ENCODE assay signal across 15 cellular contexts in genomic region chr11:47378836-47379170, GRCh38. TPM values are rescaled to one million over a fixed set of nuclear protein-coding genes. Genes with fewer than 3 reads are reported as not detected.
DNase-seq lines count a peak whose midpoint lies in the region; ATAC-seq, FAIRE-seq and TF ChIP-seq lines count a peak whose summit lies in the region.
"Had no signal": no experiment of that assay in that cellular context is flagged by ENCODE, and none has a peak within 500 bp of the region (broad histone marks: within the 10 kb centered on the region; RNA-seq: fewer than 3 reads in every experiment).

No MANE protein-coding gene starts in this region.

- H3K36me3 Mint-ChIP-seq in natural killer cell, result no peaks in the 10 kb centered on the region
- H3K36me3 Mint-ChIP-seq: type B pancreatic cell had no signal

- TF ChIP-seq EP300 in HepG2 (IDR thresholded peaks at IDR 0.05; ENCODE audit: low read depth in 2 of 2, low read length in 2 of 2) (no peak), HepG2 (CRISPR knock-in tag; IDR thresholded peaks at IDR 0.05; ENCODE audit: borderline replicate concordance) (no peak), gastroesophageal sphincter (IDR thresholded peaks at IDR 0.05) (no peak)

- CTCF ChIA-PET in HepG2 (lab: Yijun Ruan, JAX; ENCODE audit: low intra/inter-chr PET ratio, low total read pairs), result no interaction called here

- DNase-seq in HepG2 (ENCODE audit: low spot score) (no peak), natural killer cell (no peak), omental fat pad (ENCODE audit: low spot score) (no peak)
- no peak for DNase-seq in stimulated activated CD4-positive, alpha-beta T cell treated with anti-CD3 and anti-CD28 coated beads, Interleukin-2, amount 100 ng/mL, for 48 hours
- DNase-seq in activated naive CD4-positive, alpha-beta T cell treated with Interleukin-2 at 50 U/mL for 16 hours, result no peak
- DNase-seq: ACHN; activated CD4-positive, alpha-beta T cell treated with anti-CD3 and anti-CD28 coated beads for 4 hours; foreskin fibroblast; NCI-H526 treated with DMSO at 0.1 percent for 48 hours had no signal

- H3K4me3 ChIP-seq in liver (ENCODE audit: low read depth in 1 of 3, low read length in 3 of 3) (no peak overlapping the region), HepG2 (replicated peaks in 1 of 3; ENCODE audit: insufficient read depth in 1 of 3, low read depth in 2 of 3, low read length in 3 of 3) (no peak overlapping the region), gastroesophageal sphincter (no peak overlapping the region)

- H3K27me3 ChIP-seq in liver (ENCODE audit: control insufficient read depth in 4 of 4, insufficient read depth in 4 of 4, low read length in 3 of 4) (no peaks in the 10 kb centered on the region), HepG2 (ENCODE audit: control insufficient read depth in 1 of 2, insufficient read depth in 2 of 2, low read length in 2 of 2) (peaks cover 2 to 11% of the 10 kb centered on the region in 2 experiments; a peak in 2 of 5 replicates), gastroesophageal sphincter (no peaks in the 10 kb centered on the region)

- intact Hi-C loops in HepG2 (cut with micrococcal nuclease; ENCODE audit: unreplicated experiment), result no loop called here
- intact Hi-C loops in natural killer cell (cut with micrococcal nuclease), result no loop called here

- peaks cover 3 to 5% of the 10 kb centered on the region in 2 donors for H3K4me1 Mint-ChIP-seq in natural killer cell

- H3K4me2 ChIP-seq in HepG2 (ENCODE audit: low read depth, low read length), result no peak overlapping the region

- TF ChIP-seq RAD21 in liver (IDR thresholded peaks at IDR 0.05) (no peak), HepG2 (CRISPR knock-in tag; IDR thresholded peaks at IDR 0.05) (no peak)

- H3K36me3 ChIP-seq in liver (ENCODE audit: control insufficient read depth in 4 of 4, insufficient read depth in 3 of 4, low read depth in 1 of 4, low read length in 3 of 4), result no peaks in the 10 kb centered on the region
- no peaks in the 10 kb centered on the region for H3K36me3 ChIP-seq in HepG2 (replicated peaks in 1 of 2; ENCODE audit: control insufficient read depth in 1 of 2, insufficient read depth in 2 of 2, low read length in 2 of 2)
- no peaks in the 10 kb centered on the region for H3K36me3 ChIP-seq in gastroesophageal sphincter

- no peaks in the 10 kb centered on the region for H3K9me3 ChIP-seq in liver (ENCODE audit: control insufficient read depth in 4 of 4, low read length in 3 of 4)
- H3K9me3 ChIP-seq in HepG2 (ENCODE audit: low read length), result no peaks in the 10 kb centered on the region
- no peaks in the 10 kb centered on the region for H3K9me3 ChIP-seq in gastroesophageal sphincter

- H3K4me1 ChIP-seq in liver (ENCODE audit: control insufficient read depth in 4 of 4, insufficient read depth in 4 of 4, low read length in 3 of 4), result peaks cover 0 to 3% (median 2%) of the 10 kb centered on the region in 4 donors
- H3K4me1 ChIP-seq in HepG2 (ENCODE audit: insufficient read depth, low read length), result peaks cover 12% of the 10 kb centered on the region; the same call in 1 of the 2 replicates
- peaks cover 0 to 6% (median 0%) of the 10 kb centered on the region in 3 donors for H3K4me1 ChIP-seq in gastroesophageal sphincter

- H3K27ac Mint-ChIP-seq in natural killer cell, result peak overlapping the region in 1 of 2 donors; percentile 72
- H3K27ac Mint-ChIP-seq: progenitor cell of endocrine pancreas, type B pancreatic cell had no signal

- no peak overlapping the region for H3K4me3 Mint-ChIP-seq in natural killer cell
- H3K4me3 Mint-ChIP-seq: type B pancreatic cell had no signal

- H3K79me2 ChIP-seq in HepG2 (ENCODE audit: insufficient read depth, low read length), result no peaks in the 10 kb centered on the region

- no peak for FAIRE-seq in HepG2 (lab: Jason Lieb, UNC)

- POLR2A ChIA-PET in HepG2 (lab: Yijun Ruan, JAX), result no interaction called here

- TF ChIP-seq POLR2A in HepG2 (IDR thresholded peaks at IDR 0.05; ENCODE audit: insufficient read depth in 1 of 2, low read depth in 2 of 2, low read length in 2 of 2) (no peak), gastroesophageal sphincter (IDR thresholded peaks at IDR 0.05) (no peak)

- H3K27ac ChIP-seq in liver (ENCODE audit: low read depth in 1 of 2, low read length in 2 of 2), result peak overlapping the region; percentile 14 to 72
- H3K27ac ChIP-seq in HepG2 (ENCODE audit: extremely low read length, insufficient read depth, low read length), result no peak overlapping the region
- peak overlapping the region in 3 of 4 donors; percentile 26 to 74 (median 53) for H3K27ac ChIP-seq in gastroesophageal sphincter

- no peaks in the 10 kb centered on the region for H4K20me1 ChIP-seq in HepG2 (ENCODE audit: insufficient read depth, low read length)

- in situ Hi-C loops in HepG2 (cut with HindIII; ENCODE audit: extremely low pct_ligation_motif_present, low pct_unique_long_range_greater_than_20kb), result loop anchor here (10.0 kb wide), 1 partner anchor 76 kb away; no protein-coding TSS in a partner anchor

- no peak for ATAC-seq in HepG2
- ATAC-seq in HG03354 (IDR thresholded peaks at IDR 0.05; ENCODE audit: poor library complexity, severe bottlenecking, unreplicated experiment), result peak; percentile 13
- no peak for ATAC-seq in gastroesophageal sphincter
- no peak for ATAC-seq in natural killer cell
- no peak for ATAC-seq in omental fat pad (ENCODE audit: low FRiP score)

- H3K9ac ChIP-seq in liver (ENCODE audit: low read depth in 1 of 2, low read length in 2 of 2), result no peak overlapping the region
- H3K9ac ChIP-seq in HepG2 (ENCODE audit: insufficient read depth, low read depth, low read length), result no peak overlapping the region

- BruUV-seq in HepG2 (replicated peaks; lab: Mats Ljungman, UMichigan), result no TSS peak

- no peaks in the 10 kb centered on the region for H3K9me3 Mint-ChIP-seq in natural killer cell
- H3K9me3 Mint-ChIP-seq: type B pancreatic cell had no signal

- H3K27me3 Mint-ChIP-seq in natural killer cell (ENCODE audit: low read depth in 2 of 2), result no peaks in the 10 kb centered on the region
- H3K27me3 Mint-ChIP-seq: type B pancreatic cell had no signal

- TF ChIP-seq CTCF in liver (IDR thresholded peaks at IDR 0.05; ENCODE audit: low read depth, low read length, missing input control) (no peak), HepG2 (CRISPR knock-in tag; IDR thresholded peaks at IDR 0.05) (no peak), gastroesophageal sphincter (IDR thresholded peaks at IDR 0.05) (no peak), natural killer cell (IDR thresholded peaks at IDR 0.05) (no peak), omental fat pad (IDR thresholded peaks at IDR 0.05) (no peak)

- H2AFZ ChIP-seq in HepG2 (ENCODE audit: low read length), result no peak overlapping the region

RNA-seq across cellular contexts. Expression of gene SPI1, which starts 0.5 kb away (rescaled TPM):
- total RNA-seq in liver, result 10 to 100 TPM; 12.5 to 14.2 TPM
- polyA plus RNA-seq in liver, result 10 to 100 TPM in 1 of 2 donors, 1 to 10 TPM in 1; 2.3 to 14.4 TPM
- not detected in 2 replicates for total RNA-seq in HepG2 (2016; rRNA removed; fragmentation: Illumina TruSeq; extraction: Trizol)
- not detected in 2 replicates for total RNA-seq in HepG2 (2016; cell fraction: cytosol; rRNA removed; fragmentation: Illumina TruSeq; extraction: Trizol; ENCODE audit: low read depth)
- not detected in 2 replicates for total RNA-seq in HepG2 (2016; cell fraction: insoluble cytoplasmic fraction; rRNA removed; fragmentation: Illumina TruSeq; extraction: Trizol)
- total RNA-seq in HepG2 (2016; cell fraction: membrane; rRNA removed; fragmentation: Illumina TruSeq; extraction: Trizol), result not detected in 2 replicates
- total RNA-seq in HepG2 (2016; cell fraction: nucleus; rRNA removed; fragmentation: Illumina TruSeq; extraction: Trizol), result not detected in 2 replicates
- polyA plus RNA-seq in HepG2 (2011; rRNA removed), result not detected in 2 replicates
- polyA plus RNA-seq in HepG2 (2011; cell fraction: cytosol; rRNA removed), result not detected in 2 replicates
- not detected in 2 replicates for polyA plus RNA-seq in HepG2 (2011; cell fraction: nucleus; rRNA removed)
- polyA plus RNA-seq in HepG2 (2012), result not detected in 2 replicates
- polyA plus RNA-seq in HepG2 (2016; cell fraction: cytosol; fragmentation: Illumina TruSeq; extraction: Trizol; ENCODE audit: low read depth), result not detected in 2 replicates
- not detected in 2 replicates for polyA plus RNA-seq in HepG2 (2016; cell fraction: insoluble cytoplasmic fraction; fragmentation: Illumina TruSeq; extraction: Trizol; ENCODE audit: low read depth)
- not detected in 2 replicates for polyA plus RNA-seq in HepG2 (2016; cell fraction: membrane; fragmentation: Illumina TruSeq; extraction: Trizol; ENCODE audit: low read depth)
- not detected in 2 replicates for polyA plus RNA-seq in HepG2 (2016; cell fraction: nucleus; fragmentation: Illumina TruSeq; extraction: Trizol; ENCODE audit: insufficient read depth, low read depth)
- polyA minus RNA-seq in HepG2 (2011; rRNA and poly(A)+ RNA removed; ENCODE audit: low replicate concordance), result 0.61 and 0.70 TPM in 2 replicates
- polyA minus RNA-seq in HepG2 (2011; cell fraction: cytosol; rRNA and poly(A)+ RNA removed), result not detected in 2 replicates
- polyA minus RNA-seq in HepG2 (2011; cell fraction: nucleus; rRNA and poly(A)+ RNA removed), result not detected in 2 replicates
- total RNA-seq in gastroesophageal sphincter, result 10 to 100 TPM in 3 of 4 donors, 1 to 10 TPM in 1; 4.2 to 32.4 (median 14.7) TPM
- 10 to 100 TPM; 15.0 to 65.4 (median 55.4) TPM for total RNA-seq in natural killer cell
- 10 to 100 TPM; 25.0 to 69.4 (median 48.4) TPM for total RNA-seq in omental fat pad
- total RNA-seq: progenitor cell of endocrine pancreas had no signal

RNA-seq across cellular contexts. Expression of gene MYBPC3, which starts 26.3 kb away (rescaled TPM):
- total RNA-seq in liver, result under 1 TPM in 1 of 2 donors, not detected in 1; 0.25 TPM
- under 1 TPM in 1 of 2 donors, not detected in 1; 0.01 TPM for polyA plus RNA-seq in liver
- total RNA-seq in HepG2 (2016; rRNA removed; fragmentation: Illumina TruSeq; extraction: Trizol), result not detected in 2 replicates
- total RNA-seq in HepG2 (2016; cell fraction: cytosol; rRNA removed; fragmentation: Illumina TruSeq; extraction: Trizol; ENCODE audit: low read depth), result not detected in 2 replicates
- total RNA-seq in HepG2 (2016; cell fraction: insoluble cytoplasmic fraction; rRNA removed; fragmentation: Illumina TruSeq; extraction: Trizol), result not detected in 2 replicates
- not detected in 2 replicates for total RNA-seq in HepG2 (2016; cell fraction: membrane; rRNA removed; fragmentation: Illumina TruSeq; extraction: Trizol)
- not detected in 2 replicates for total RNA-seq in HepG2 (2016; cell fraction: nucleus; rRNA removed; fragmentation: Illumina TruSeq; extraction: Trizol)
- polyA plus RNA-seq in HepG2 (2011; rRNA removed), result 0.01 TPM in 1 of 2 replicates, not detected in the other
- polyA plus RNA-seq in HepG2 (2011; cell fraction: cytosol; rRNA removed), result not detected in 2 replicates
- polyA plus RNA-seq in HepG2 (2011; cell fraction: nucleus; rRNA removed), result not detected in 2 replicates
- polyA plus RNA-seq in HepG2 (2012), result not detected in 2 replicates
- not detected in 2 replicates for polyA plus RNA-seq in HepG2 (2016; cell fraction: cytosol; fragmentation: Illumina TruSeq; extraction: Trizol; ENCODE audit: low read depth)
- not detected in 2 replicates for polyA plus RNA-seq in HepG2 (2016; cell fraction: insoluble cytoplasmic fraction; fragmentation: Illumina TruSeq; extraction: Trizol; ENCODE audit: low read depth)
- not detected in 2 replicates for polyA plus RNA-seq in HepG2 (2016; cell fraction: membrane; fragmentation: Illumina TruSeq; extraction: Trizol; ENCODE audit: low read depth)
- polyA plus RNA-seq in HepG2 (2016; cell fraction: nucleus; fragmentation: Illumina TruSeq; extraction: Trizol; ENCODE audit: insufficient read depth, low read depth), result not detected in 2 replicates
- not detected in 2 replicates for polyA minus RNA-seq in HepG2 (2011; rRNA and poly(A)+ RNA removed; ENCODE audit: low replicate concordance)
- polyA minus RNA-seq in HepG2 (2011; cell fraction: cytosol; rRNA and poly(A)+ RNA removed), result not detected in 2 replicates
- not detected in 2 replicates for polyA minus RNA-seq in HepG2 (2011; cell fraction: nucleus; rRNA and poly(A)+ RNA removed)
- under 1 TPM in 2 of 4 donors, not detected in 2; 0.12 to 0.13 TPM for total RNA-seq in gastroesophageal sphincter
- total RNA-seq in natural killer cell, result under 1 TPM in 2 of 3 donors, not detected in 1; 0.45 to 0.53 TPM
- total RNA-seq in omental fat pad, result under 1 TPM; 0.19 to 0.79 (median 0.21) TPM
- total RNA-seq: lower leg skin had no signal

RNA-seq across cellular contexts. Expression of gene SLC39A13, which starts 29.6 kb away (rescaled TPM):
- 10 to 100 TPM in 1 of 2 donors, 1 to 10 TPM in 1; 8.2 to 13.0 TPM for total RNA-seq in liver
- 10 to 100 TPM in 1 of 2 donors, 1 to 10 TPM in 1; 8.4 to 17.5 TPM for polyA plus RNA-seq in liver
- total RNA-seq in HepG2 (2016; rRNA removed; fragmentation: Illumina TruSeq; extraction: Trizol), result 7.2 and 15.3 TPM in 2 replicates
- 5.8 and 6.7 TPM in 2 replicates for total RNA-seq in HepG2 (2016; cell fraction: cytosol; rRNA removed; fragmentation: Illumina TruSeq; extraction: Trizol; ENCODE audit: low read depth)
- total RNA-seq in HepG2 (2016; cell fraction: insoluble cytoplasmic fraction; rRNA removed; fragmentation: Illumina TruSeq; extraction: Trizol), result 5.9 and 15.1 TPM in 2 replicates
- 12.4 and 12.8 TPM in 2 replicates for total RNA-seq in HepG2 (2016; cell fraction: membrane; rRNA removed; fragmentation: Illumina TruSeq; extraction: Trizol)
- total RNA-seq in HepG2 (2016; cell fraction: nucleus; rRNA removed; fragmentation: Illumina TruSeq; extraction: Trizol), result 13.7 and 15.1 TPM in 2 replicates
- polyA plus RNA-seq in HepG2 (2011; rRNA removed), result 30.5 and 40.7 TPM in 2 replicates
- 23.0 and 34.8 TPM in 2 replicates for polyA plus RNA-seq in HepG2 (2011; cell fraction: cytosol; rRNA removed)
- polyA plus RNA-seq in HepG2 (2011; cell fraction: nucleus; rRNA removed), result 143 and 176 TPM in 2 replicates
- polyA plus RNA-seq in HepG2 (2012), result 13.2 and 20.5 TPM in 2 replicates
- polyA plus RNA-seq in HepG2 (2016; cell fraction: cytosol; fragmentation: Illumina TruSeq; extraction: Trizol; ENCODE audit: low read depth), result 9.4 and 9.7 TPM in 2 replicates
- polyA plus RNA-seq in HepG2 (2016; cell fraction: insoluble cytoplasmic fraction; fragmentation: Illumina TruSeq; extraction: Trizol; ENCODE audit: low read depth), result 6.9 and 7.7 TPM in 2 replicates
- polyA plus RNA-seq in HepG2 (2016; cell fraction: membrane; fragmentation: Illumina TruSeq; extraction: Trizol; ENCODE audit: low read depth), result 11.6 and 15.3 TPM in 2 replicates
- 31.2 and 34.6 TPM in 2 replicates for polyA plus RNA-seq in HepG2 (2016; cell fraction: nucleus; fragmentation: Illumina TruSeq; extraction: Trizol; ENCODE audit: insufficient read depth, low read depth)
- 14.8 and 27.8 TPM in 2 replicates for polyA minus RNA-seq in HepG2 (2011; rRNA and poly(A)+ RNA removed; ENCODE audit: low replicate concordance)
- polyA minus RNA-seq in HepG2 (2011; cell fraction: cytosol; rRNA and poly(A)+ RNA removed), result 8.2 and 8.5 TPM in 2 replicates
- 15.2 and 17.7 TPM in 2 replicates for polyA minus RNA-seq in HepG2 (2011; cell fraction: nucleus; rRNA and poly(A)+ RNA removed)
- total RNA-seq in gastroesophageal sphincter, result 100 to 1,000 TPM in 1 of 4 donors, 10 to 100 TPM in 3; 68.8 to 218 (median 78.9) TPM
- total RNA-seq in natural killer cell, result 10 to 100 TPM; 29.1 to 34.7 (median 32.6) TPM
- 10 to 100 TPM; 41.5 to 57.1 (median 50.6) TPM for total RNA-seq in omental fat pad

RNA-seq across cellular contexts. Expression of gene PSMC3, which starts 47.4 kb away (rescaled TPM):
- total RNA-seq in liver (10 to 100 TPM; 58.0 to 96.6 TPM), HepG2 (2016; rRNA removed; fragmentation: Illumina TruSeq; extraction: Trizol) (214 and 279 TPM in 2 replicates), gastroesophageal sphincter (100 to 1,000 TPM; 169 to 194 (median 179) TPM), natural killer cell (10 to 100 TPM; 74.0 to 85.9 (median 77.7) TPM), omental fat pad (100 to 1,000 TPM in 3 of 4 donors, 10 to 100 TPM in 1; 90.1 to 142 (median 123) TPM)
- polyA plus RNA-seq in liver (100 to 1,000 TPM; 110 TPM), HepG2 (2011; rRNA removed) (66.7 and 75.8 TPM in 2 replicates)
- total RNA-seq in HepG2 (2016; cell fraction: cytosol; rRNA removed; fragmentation: Illumina TruSeq; extraction: Trizol; ENCODE audit: low read depth), result 50.9 and 53.3 TPM in 2 replicates
- total RNA-seq in HepG2 (2016; cell fraction: insoluble cytoplasmic fraction; rRNA removed; fragmentation: Illumina TruSeq; extraction: Trizol), result 219 and 288 TPM in 2 replicates
- total RNA-seq in HepG2 (2016; cell fraction: membrane; rRNA removed; fragmentation: Illumina TruSeq; extraction: Trizol), result 67.5 and 75.1 TPM in 2 replicates
- total RNA-seq in HepG2 (2016; cell fraction: nucleus; rRNA removed; fragmentation: Illumina TruSeq; extraction: Trizol), result 86.3 and 92.9 TPM in 2 replicates
- polyA plus RNA-seq in HepG2 (2011; cell fraction: cytosol; rRNA removed), result 95.2 and 102 TPM in 2 replicates
- polyA plus RNA-seq in HepG2 (2011; cell fraction: nucleus; rRNA removed), result 41.7 and 44.9 TPM in 2 replicates
- polyA plus RNA-seq in HepG2 (2012), result 71.8 and 98.0 TPM in 2 replicates
- 52.7 and 54.7 TPM in 2 replicates for polyA plus RNA-seq in HepG2 (2016; cell fraction: cytosol; fragmentation: Illumina TruSeq; extraction: Trizol; ENCODE audit: low read depth)
- 298 and 314 TPM in 2 replicates for polyA plus RNA-seq in HepG2 (2016; cell fraction: insoluble cytoplasmic fraction; fragmentation: Illumina TruSeq; extraction: Trizol; ENCODE audit: low read depth)
- polyA plus RNA-seq in HepG2 (2016; cell fraction: membrane; fragmentation: Illumina TruSeq; extraction: Trizol; ENCODE audit: low read depth), result 58.7 and 63.6 TPM in 2 replicates
- polyA plus RNA-seq in HepG2 (2016; cell fraction: nucleus; fragmentation: Illumina TruSeq; extraction: Trizol; ENCODE audit: insufficient read depth, low read depth), result 117 and 127 TPM in 2 replicates
- 52.6 and 310 TPM in 2 replicates for polyA minus RNA-seq in HepG2 (2011; rRNA and poly(A)+ RNA removed; ENCODE audit: low replicate concordance)
- 39.1 and 44.3 TPM in 2 replicates for polyA minus RNA-seq in HepG2 (2011; cell fraction: cytosol; rRNA and poly(A)+ RNA removed)
- polyA minus RNA-seq in HepG2 (2011; cell fraction: nucleus; rRNA and poly(A)+ RNA removed), result 51.1 and 58.3 TPM in 2 replicates

Comparison
In these comparisons a context has a peak if more than half of its experiments do, and no peak if none do; other contexts are left out.
1. RNA of gene SPI1, which starts 0.5 kb away (total RNA-seq): 15.0 to 65.4 TPM in natural killer cell, 25.0 to 69.4 TPM in omental fat pad, 4.2 to 32.4 TPM in gastroesophageal sphincter and 12.5 to 14.2 TPM in liver; not detected in HepG2; every median in the first group is over 4 times any median in the second.